8 cellular contexts compared by ENCODE assay signal in genomic region chr2:172085460-172086159, GRCh38. TPM values are rescaled to one million over a fixed set of nuclear protein-coding genes. Genes with fewer than 3 reads are reported as not detected.
DNase-seq lines count a peak whose midpoint lies in the region; ATAC-seq and TF ChIP-seq lines count a peak whose summit lies in the region.

Gene DLX1, plus strand, starts transcription at chr2:172085507. Its CDS starts 171 bp downstream, at chr2:172085678.

- H3K27me3 ChIP-seq in cardiac muscle cell (peaks cover 100% of the 10 kb centered on the region), iPS-20b (ENCODE audit: insufficient read depth, low read length) (peaks cover 100% of the 10 kb centered on the region), suprapubic skin (peaks cover 100% of the 10 kb centered on the region)

- H3K9ac ChIP-seq in iPS-20b (ENCODE audit: low read depth, low read length) = no peak within 1 kb of the TSS

- H3K9me3 Mint-ChIP-seq in activated CD4-positive, alpha-beta memory T cell treated with anti-CD3 and anti-CD28 coated beads, Interleukin-2, amount 10 ng/mL, durations not matched to agents 7 days and 5 days = no peaks in the 10 kb centered on the region

- H3K4me3 ChIP-seq in cardiac muscle cell (peak within 1 kb of the TSS; percentile 17), iPS-20b (ENCODE audit: low read length) (peak within 1 kb of the TSS; percentile 64), suprapubic skin (peak within 1 kb of the TSS; percentile 59)

- POLR2A ChIA-PET in activated CD4-positive, alpha-beta memory T cell treated with anti-CD3 and anti-CD28 coated beads, Interleukin-2, amount 10 ng/mL, durations not matched to agents 7 days and 5 days (lab: Charles Lee) = interaction anchor here (0.6 to 1.0 kb wide), 3 partner anchors 8 to 163 kb away, joined by 3 to 4 read pairs (median 3); partner anchors contain the start of gene HAT1

- no peak for TF ChIP-seq POLR2A in suprapubic skin (IDR thresholded peaks at IDR 0.05)

- no peaks in the 10 kb centered on the region for H3K36me3 ChIP-seq in cardiac muscle cell
- no peaks in the 10 kb centered on the region for H3K36me3 ChIP-seq in iPS-20b (ENCODE audit: insufficient read depth, low read depth, low read length)
- no peaks in the 10 kb centered on the region for H3K36me3 ChIP-seq in suprapubic skin

- H3K36me3 Mint-ChIP-seq in activated CD4-positive, alpha-beta memory T cell treated with anti-CD3 and anti-CD28 coated beads, Interleukin-2, amount 10 ng/mL, durations not matched to agents 7 days and 5 days (ENCODE audit: low read depth) = peaks cover 27% of the 10 kb centered on the region

- TF ChIP-seq EP300 in suprapubic skin (IDR thresholded peaks at IDR 0.05) = no peak

- no peaks in the 10 kb centered on the region for H3K9me3 ChIP-seq in cardiac muscle cell (ENCODE audit: low read depth)
- peaks cover 23% of the 10 kb centered on the region; the same call in 1 of the 2 replicates for H3K9me3 ChIP-seq in iPS-20b (ENCODE audit: insufficient read depth, low read depth, low read length)
- H3K9me3 ChIP-seq in suprapubic skin = no peaks in the 10 kb centered on the region

- DNase-seq in cardiac muscle cell (ENCODE audit: low read depth in 1 of 2, low spot score in 1 of 2) (no peak), left cardiac atrium (no peak), suprapubic skin (ENCODE audit: low spot score in 2 of 2) (no peak), omental fat pad (ENCODE audit: low spot score) (no peak)
- DNase-seq in activated CD4-positive, alpha-beta memory T cell treated with anti-CD3 and anti-CD28 coated beads, Interleukin-2, amount 10 ng/mL, durations not matched to agents 7 days and 5 days = no peak
- DNase-seq in activated CD4-positive, alpha-beta T cell treated with anti-CD3 and anti-CD28 coated beads for 1 hour = no peak

- intact Hi-C loops in left cardiac atrium (cut with DNase I) = no loop called here

- ATAC-seq in left cardiac atrium (no peak), HG03342 (IDR thresholded peaks at IDR 0.05; ENCODE audit: unreplicated experiment) (peak; percentile 16), omental fat pad (ENCODE audit: low FRiP score) (no peak)

- H3K4me3 Mint-ChIP-seq in activated CD4-positive, alpha-beta memory T cell treated with anti-CD3 and anti-CD28 coated beads, Interleukin-2, amount 10 ng/mL, durations not matched to agents 7 days and 5 days = peak within 1 kb of the TSS; percentile 74

- peaks cover 94% of the 10 kb centered on the region for H3K27me3 Mint-ChIP-seq in activated CD4-positive, alpha-beta memory T cell treated with anti-CD3 and anti-CD28 coated beads, Interleukin-2, amount 10 ng/mL, durations not matched to agents 7 days and 5 days

- CTCF ChIA-PET in activated CD4-positive, alpha-beta memory T cell treated with anti-CD3 and anti-CD28 coated beads, Interleukin-2, amount 10 ng/mL, durations not matched to agents 7 days and 5 days (lab: Charles Lee) = interaction anchor here (0.5 to 6.5 kb wide), 6 partner anchors 15 to 382 kb away, joined by 3 to 39 read pairs (median 4); partner anchors contain the start of gene DLX2

- 1% methylated on average over 27 of the region's 34 CpGs for WGBS in suprapubic skin

- peak within 1 kb of the TSS; percentile 8 for H3K27ac Mint-ChIP-seq in activated CD4-positive, alpha-beta memory T cell treated with anti-CD3 and anti-CD28 coated beads, Interleukin-2, amount 10 ng/mL, durations not matched to agents 7 days and 5 days

- H3K4me1 ChIP-seq in cardiac muscle cell (ENCODE audit: low read depth) (no peaks in the 10 kb centered on the region), iPS-20b (ENCODE audit: insufficient read depth, low read length) (peaks cover 12% of the 10 kb centered on the region; the same call in 1 of the 2 replicates), suprapubic skin (peaks cover 58% of the 10 kb centered on the region)

- no peak within 1 kb of the TSS for H3K27ac ChIP-seq in cardiac muscle cell
- H3K27ac ChIP-seq in iPS-20b (ENCODE audit: low read length) = no peak within 1 kb of the TSS
- no peak within 1 kb of the TSS for H3K27ac ChIP-seq in suprapubic skin

- H3K4me1 Mint-ChIP-seq in activated CD4-positive, alpha-beta memory T cell treated with anti-CD3 and anti-CD28 coated beads, Interleukin-2, amount 10 ng/mL, durations not matched to agents 7 days and 5 days = peaks cover 62% of the 10 kb centered on the region

- TF ChIP-seq CTCF in cardiac muscle cell (IDR thresholded peaks at IDR 0.05; ENCODE audit: low read depth, low read length) (no peak), suprapubic skin (IDR thresholded peaks at IDR 0.05) (no peak), omental fat pad (IDR thresholded peaks at IDR 0.05) (no peak)

RNA-seq across cellular contexts. Expression of gene DLX1, which starts in this region (rescaled TPM):
- total RNA-seq in cardiac muscle cell (not detected in 2 replicates), left cardiac atrium (under 1 TPM; 0.15 to 0.16 TPM), suprapubic skin (1 to 10 TPM in 1 of 4 donors, under 1 TPM in 2, not detected in 1; 0.19 to 1.6 (median 0.44) TPM), omental fat pad (under 1 TPM in 1 of 4 donors, not detected in 3; 0.09 TPM)
- polyA plus RNA-seq in cardiac muscle cell = not detected in 2 replicates
- total RNA-seq in activated CD4-positive, alpha-beta memory T cell treated with anti-CD3 and anti-CD28 coated beads, Interleukin-2, amount 10 ng/mL, durations not matched to agents 7 days and 5 days = under 1 TPM in 1 of 2 experiments, not detected in 1; 0.18 TPM
